Comparison of ENCODE assay signal across 15 cellular contexts in the genomic region with DNA sequence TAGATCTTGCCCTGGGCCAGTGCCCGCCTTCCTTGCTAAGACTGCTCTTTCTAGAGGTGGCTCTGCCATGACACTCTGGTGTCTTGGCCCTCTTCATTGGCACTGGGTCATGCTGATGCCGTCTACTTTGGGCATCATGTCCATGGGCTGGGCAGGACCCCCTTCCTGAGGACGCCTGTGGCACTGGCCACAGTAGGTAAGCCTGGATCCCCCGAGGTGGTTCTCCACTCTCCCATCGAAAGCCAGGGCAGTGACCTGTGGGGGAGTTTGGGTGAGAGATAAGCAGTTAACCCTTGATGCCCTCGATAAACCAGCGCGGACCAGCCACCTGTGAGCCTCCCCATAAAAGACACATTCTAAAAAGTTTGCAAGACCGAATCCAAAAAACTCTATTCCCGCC. TPM values are rescaled to one million over a fixed set of nuclear protein-coding genes. Genes with fewer than 3 reads are reported as not detected.
DNase-seq lines count a peak whose midpoint lies in the region; ATAC-seq and TF ChIP-seq lines count a peak whose summit lies in the region.
"Had no signal": no experiment of that assay in that cellular context is flagged by ENCODE, and none has a peak within 500 bp of the region (broad histone marks: within the 10 kb centered on the region; RNA-seq: fewer than 3 reads in every experiment).

No MANE protein-coding gene starts in this region.

- H3K9me2 ChIP-seq in hepatocyte (replicated peaks; ENCODE audit: insufficient read depth), result no peaks in the 10 kb centered on the region

- WGBS in hepatocyte (ENCODE audit: low lambda C conversion rate, missing lambda C conversion rate), result 83% methylated on average over 10 of the region's 10 CpGs
- WGBS in sigmoid colon, 2 donors, result 95 to 96% methylated on average over 10 of the region's 10 CpGs

- H4K20me1 ChIP-seq in hepatocyte (ENCODE audit: insufficient read depth, poor library complexity, severe bottlenecking), result no peaks in the 10 kb centered on the region

- no peak for ATAC-seq in GM19467 (IDR thresholded peaks at IDR 0.05; ENCODE audit: unreplicated experiment)
- ATAC-seq: K562; stimulated activated effector memory CD8-positive, alpha-beta T cell treated with anti-CD3 and anti-CD28 coated beads, Interleukin-12 subunit alpha, Interleukin-12 subunit beta, amount 100 ng/mL, for 72 hours had no signal

- no peak overlapping the region for H2AFZ ChIP-seq in ACC112 (ENCODE audit: low read length, unreplicated experiment)
- H2AFZ ChIP-seq in hepatocyte, result no peak overlapping the region

- H3K36me3 ChIP-seq in ACC112 (ENCODE audit: insufficient read depth, low read length) (peaks cover 40% of the 10 kb centered on the region; the same call in 1 of the 2 replicates), hepatocyte (replicated peaks; ENCODE audit: insufficient read depth, low read depth) (peaks cover 6% of the 10 kb centered on the region), sigmoid colon (peaks cover 32 to 64% (median 49%) of the 10 kb centered on the region in 4 donors)

- DNase-seq in hepatocyte (ENCODE audit: low spot score), result peak; percentile 2
- no peak for DNase-seq in sigmoid colon
- DNase-seq in NCI-H1436 treated with DMSO at 0.1 percent for 48 hours (lab: John Stamatoyannopoulos, UW), result no peak
- no peak for DNase-seq in H4 (ENCODE audit: low spot score)
- DNase-seq in KBM-7, result no peak
- DNase-seq: activated CD4-positive, alpha-beta T cell treated with anti-CD3 and anti-CD28 coated beads for 4 hours; immature natural killer cell; NCI-H1417; NCI-H524 treated with DMSO at 0.1 percent for 48 hours; stimulated activated CD4-positive, alpha-beta T cell treated with anti-CD3 and anti-CD28 coated beads, Interleukin-4, amount 100 ng/mL, for 4 hours had no signal

- no peak for TF ChIP-seq POLR2A in sigmoid colon (IDR thresholded peaks at IDR 0.05)

- no peak for TF ChIP-seq EP300 in sigmoid colon (IDR thresholded peaks at IDR 0.05)

- H3K4me3 ChIP-seq in ACC112 (ENCODE audit: low read depth, low read length) (no peak overlapping the region), hepatocyte (no peak overlapping the region), sigmoid colon (no peak overlapping the region)
- H3K4me3 ChIP-seq: K562 had no signal

- peaks cover 40% of the 10 kb centered on the region for H3K4me1 ChIP-seq in ACC112 (ENCODE audit: control insufficient read depth, insufficient read depth, low read length, unreplicated experiment)
- H3K4me1 ChIP-seq in hepatocyte (ENCODE audit: insufficient read depth), result peaks cover 30% of the 10 kb centered on the region
- peaks cover 0 to 43% (median 39%) of the 10 kb centered on the region in 4 donors for H3K4me1 ChIP-seq in sigmoid colon

- H3K27me3 ChIP-seq in ACC112 (ENCODE audit: insufficient read depth, low read length) (no peaks in the 10 kb centered on the region), hepatocyte (no peaks in the 10 kb centered on the region), sigmoid colon (no peaks in the 10 kb centered on the region)

- H3K79me2 ChIP-seq in ACC112 (ENCODE audit: control insufficient read depth, insufficient read depth, low read length, unreplicated experiment) (peaks cover 13% of the 10 kb centered on the region), hepatocyte (peaks cover 4% of the 10 kb centered on the region)

- H3K9me3 ChIP-seq in hepatocyte (ENCODE audit: low read depth) (no peaks in the 10 kb centered on the region), sigmoid colon (no peaks in the 10 kb centered on the region)

- intact Hi-C loops in sigmoid colon (cut with DNase I), result no loop called here

- in situ Hi-C loops in KBM-7 (cut with MboI; ENCODE audit: low pct_unique_long_range_greater_than_20kb, low sequenced_read_pairs), result no loop called here

- H3K27ac ChIP-seq in ACC112 (ENCODE audit: low read depth, low read length) (peak overlapping the region; percentile 68), angular gyrus (ENCODE audit: low read depth, low read length) (peak overlapping the region; percentile 84), hepatocyte (peak overlapping the region; percentile 96), sigmoid colon (peak overlapping the region; percentile 76 to 90 (median 82))

- no peak overlapping the region for H3K4me2 ChIP-seq in hepatocyte

- TF ChIP-seq CTCF in hepatocyte (IDR thresholded peaks at IDR 0.05; ENCODE audit: poor library complexity) (no peak), sigmoid colon (IDR thresholded peaks at IDR 0.05) (no peak)

RNA-seq across cellular contexts. Expression of a gene that starts 20.0 kb away (rescaled TPM):
- total RNA-seq in hepatocyte (11.5 and 15.7 TPM in 2 replicates), sigmoid colon (10 to 100 TPM; 15.1 to 43.2 (median 23.1) TPM)
- polyA plus RNA-seq in hepatocyte (19.4 and 23.5 TPM in 2 replicates), sigmoid colon (100 to 1,000 TPM in 1 of 3 donors, 10 to 100 TPM in 2; 17.8 to 116 (median 25.8) TPM)
- 0.15 and 0.35 TPM in 2 replicates for total RNA-seq in H4 (2014; rRNA removed; shearing (Covaris generic))

RNA-seq across cellular contexts. Expression of a gene that starts 34.1 kb away (rescaled TPM):
- total RNA-seq in hepatocyte, result 59.3 and 67.5 TPM in 2 replicates
- 89.9 and 110 TPM in 2 replicates for polyA plus RNA-seq in hepatocyte
- 10 to 100 TPM; 53.5 to 96.9 (median 63.6) TPM for total RNA-seq in sigmoid colon
- 10 to 100 TPM; 53.2 to 69.3 (median 57.7) TPM for polyA plus RNA-seq in sigmoid colon
- total RNA-seq in H4 (2014; rRNA removed; shearing (Covaris generic)), result 107 and 135 TPM in 2 replicates

RNA-seq across cellular contexts. Expression of a gene that starts 34.3 kb away (rescaled TPM):
- total RNA-seq in hepatocyte (11.8 and 23.1 TPM in 2 replicates), sigmoid colon (10 to 100 TPM in 3 of 4 donors, 1 to 10 TPM in 1; 5.1 to 11.6 (median 11.3) TPM)
- polyA plus RNA-seq in hepatocyte (44.4 and 79.6 TPM in 2 replicates), sigmoid colon (10 to 100 TPM in 2 of 3 donors, 1 to 10 TPM in 1; 9.0 to 30.1 (median 10.2) TPM)
- total RNA-seq in H4 (2014; rRNA removed; shearing (Covaris generic)), result 6.4 and 14.3 TPM in 2 replicates
